13 cellular contexts compared by ENCODE assay signal in genomic region chr18:829432-829831, GRCh38.
"Had no signal": no experiment of that assay in that cellular context is flagged by ENCODE, and none has a peak within 500 bp of the region (broad histone marks: within the 10 kb centered on the region; RNA-seq: fewer than 3 reads in every experiment).

No MANE protein-coding gene starts in this region.

- H3K27me3 ChIP-seq: cardiac muscle cell, vagina had no signal

- DNase-seq: activated CD8-positive, alpha-beta memory T cell treated with anti-CD3 and anti-CD28 coated beads, Interleukin-2, amount 10 ng/mL, durations not matched to agents 7 days and 5 days; activated effector memory CD4-positive, alpha-beta T cell treated with anti-CD3 and anti-CD28 coated beads, Interleukin-2, amount 50 U/mL, for 16 hours; activated naive CD8-positive, alpha-beta T cell treated with anti-CD3 and anti-CD28 coated beads, Interleukin-2, amount 10 ng/mL, durations not matched to agents 7 days and 5 days; activated T-cell treated with anti-CD3 and anti-CD28 coated beads, Interleukin-2, amount 50 U/mL, for 24 hours; aorta; foreskin melanocyte; head of caudate nucleus; natural killer cell; stimulated activated CD4-positive, alpha-beta T cell treated with anti-CD3 and anti-CD28 coated beads, Interleukin-2, amount 100 ng/mL, for 48 hours; stomach had no signal

- H3K36me3 ChIP-seq: cardiac muscle cell, stomach, thoracic aorta, vagina had no signal

- H3K4me3 ChIP-seq: cardiac muscle cell, stomach, thoracic aorta, vagina had no signal

- H3K9me3 Mint-ChIP-seq: activated naive CD8-positive, alpha-beta T cell treated with anti-CD3 and anti-CD28 coated beads, Interleukin-2, amount 10 ng/mL, durations not matched to agents 7 days and 5 days; activated T-cell treated with anti-CD3 and anti-CD28 coated beads, Interleukin-2, amount 50 U/mL, for 24 hours; natural killer cell had no signal

- H3K9me3 ChIP-seq: stomach, thoracic aorta, vagina had no signal

- H3K27me3 Mint-ChIP-seq: activated naive CD8-positive, alpha-beta T cell treated with anti-CD3 and anti-CD28 coated beads, Interleukin-2, amount 10 ng/mL, durations not matched to agents 7 days and 5 days; activated T-cell treated with anti-CD3 and anti-CD28 coated beads, Interleukin-2, amount 50 U/mL, for 24 hours had no signal

- H3K27ac ChIP-seq: cardiac muscle cell, thoracic aorta, vagina had no signal

- H3K36me3 Mint-ChIP-seq: activated CD8-positive, alpha-beta memory T cell treated with anti-CD3 and anti-CD28 coated beads, Interleukin-2, amount 10 ng/mL, durations not matched to agents 7 days and 5 days; activated naive CD8-positive, alpha-beta T cell treated with anti-CD3 and anti-CD28 coated beads, Interleukin-2, amount 10 ng/mL, durations not matched to agents 7 days and 5 days; natural killer cell had no signal
